ENCODE assay signal across 14 cellular contexts in genomic region chr10:11499425-11500071, GRCh38.
DNase-seq lines count a peak whose midpoint lies in the region; ATAC-seq, FAIRE-seq and TF ChIP-seq lines count a peak whose summit lies in the region.
"Had no signal": no experiment of that assay in that cellular context is flagged by ENCODE, and none has a peak within 500 bp of the region (broad histone marks: within the 10 kb centered on the region; RNA-seq: fewer than 3 reads in every experiment).

No MANE protein-coding gene starts in this region.

- no peaks in the 10 kb centered on the region for H3K9me3 ChIP-seq in aorta (ENCODE audit: control insufficient read depth, low read length)

- no peaks in the 10 kb centered on the region for H3K27me3 ChIP-seq in aorta (ENCODE audit: control insufficient read depth in 1 of 2, insufficient read depth in 2 of 2, low read length in 1 of 2)

- H3K4me3 ChIP-seq in aorta (ENCODE audit: low read length in 2 of 2): no peak overlapping the region
- H3K4me3 ChIP-seq: lung had no signal

- TF ChIP-seq POLR2A in erythroblast (IDR thresholded peaks at IDR 0.05; ENCODE audit: low read length): peak; percentile 41

- no peak overlapping the region for H3K27ac ChIP-seq in aorta (ENCODE audit: low read depth in 1 of 2, low read length in 2 of 2)

- 93 to 94% methylated on average over 4 of the region's 4 CpGs for WGBS in aorta, 2 donors

- no peaks in the 10 kb centered on the region for H3K4me1 ChIP-seq in aorta (ENCODE audit: control insufficient read depth in 1 of 2, insufficient read depth in 2 of 2, low read length in 2 of 2)

- intact Hi-C loops in aorta (cut with DNase I): no loop called here

- ATAC-seq in GM21447 (IDR thresholded peaks at IDR 0.05; ENCODE audit: unreplicated experiment) (peak; percentile 53), HG03342 (IDR thresholded peaks at IDR 0.05; ENCODE audit: unreplicated experiment) (peak; percentile 57), HG03571 (IDR thresholded peaks at IDR 0.05; ENCODE audit: unreplicated experiment) (no peak), aorta (ENCODE audit: low FRiP score) (no peak)
- ATAC-seq: natural killer cell treated with Interleukin-12 subunit alpha and Interleukin-12 subunit beta and Interleukin-15 and Interleukin-18, amount 100 ng/mL, for 72 hours had no signal

- FAIRE-seq in GM18507 (lab: Jason Lieb, UNC): peak; percentile 18

- no peaks in the 10 kb centered on the region for H3K36me3 ChIP-seq in aorta (ENCODE audit: control insufficient read depth in 1 of 2, insufficient read depth in 2 of 2, low read length in 1 of 2)

- no peak for DNase-seq in GM18507 (ENCODE audit: extremely low spot score, insufficient read length, low read depth)
- DNase-seq in erythroblast (lab: John Stamatoyannopoulos, UW): peak; percentile 98 to 99
- DNase-seq in activated T-cell treated with anti-CD3 and anti-CD28 coated beads, Interleukin-2, amount 50 U/mL, for 48 hours: no peak
- DNase-seq in aorta: no peak
- DNase-seq: AML-193, DMS 273 treated with DMSO at 0.1 percent for 48 hours, HCEC 1CT, NCI-H2081 treated with DMSO at 0.1 percent for 48 hours, NCI-H774 had no signal

Comparison
In these comparisons a context has a peak if more than half of its experiments do, and no peak if none do; other contexts are left out.
1. DNase-seq: peak in erythroblast (2 of 2); none in GM18507 (single experiment), activated T-cell treated with anti-CD3 and anti-CD28 coated beads, Interleukin-2, amount 50 U/mL, for 48 hours (0 of 2) and aorta (0 of 2).
2. ATAC-seq: peak in GM21447 (single experiment) and HG03342 (single experiment); none in HG03571 (single experiment) and aorta (single experiment).